Comparison of ENCODE assay signal across 8 cellular contexts in genomic region chr9:109098221-109098959, GRCh38.
DNase-seq lines count a peak whose midpoint lies in the region; ATAC-seq lines count a peak whose summit lies in the region.

No MANE protein-coding gene starts in this region.

- H3K9me3 Mint-ChIP-seq in activated naive CD4-positive, alpha-beta T cell treated with anti-CD3 and anti-CD28 coated beads, Interleukin-2, amount 10 ng/mL, durations not matched to agents 7 days and 5 days, result peaks cover 9% of the 10 kb centered on the region

- ATAC-seq in HG02623 (IDR thresholded peaks at IDR 0.05; ENCODE audit: unreplicated experiment) (no peak), GM18511 (IDR thresholded peaks at IDR 0.05; ENCODE audit: unreplicated experiment) (no peak)

- H3K4me1 Mint-ChIP-seq in activated naive CD4-positive, alpha-beta T cell treated with anti-CD3 and anti-CD28 coated beads, Interleukin-2, amount 10 ng/mL, durations not matched to agents 7 days and 5 days, result peaks cover 91% of the 10 kb centered on the region

- no peaks in the 10 kb centered on the region for H3K27me3 Mint-ChIP-seq in activated naive CD4-positive, alpha-beta T cell treated with anti-CD3 and anti-CD28 coated beads, Interleukin-2, amount 10 ng/mL, durations not matched to agents 7 days and 5 days

- CTCF ChIA-PET in activated naive CD4-positive, alpha-beta T cell treated with anti-CD3 and anti-CD28 coated beads, Interleukin-2, amount 10 ng/mL, durations not matched to agents 7 days and 5 days (lab: Charles Lee), result no interaction called here

- no peak for DNase-seq in activated naive CD4-positive, alpha-beta T cell treated with anti-CD3 and anti-CD28 coated beads, Interleukin-2, amount 10 ng/mL, durations not matched to agents 7 days and 5 days
- no peak for DNase-seq in activated naive CD4-positive, alpha-beta T cell treated with Interleukin-2 at 50 U/mL for 16 hours
- DNase-seq in NCI-H2227 treated with DMSO at 0.1 percent for 48 hours (lab: John Stamatoyannopoulos, UW), result peak; percentile 34
- DNase-seq in dedifferentiated amniotic fluid mesenchymal stem cell (ENCODE audit: extremely low spot score), result peak; percentile 82
- DNase-seq in midbrain (lab: John Stamatoyannopoulos, UW), result peak; percentile 43
- no peak for DNase-seq in HuH-7 (ENCODE audit: low spot score)

- peaks cover 57% of the 10 kb centered on the region for H3K36me3 Mint-ChIP-seq in activated naive CD4-positive, alpha-beta T cell treated with anti-CD3 and anti-CD28 coated beads, Interleukin-2, amount 10 ng/mL, durations not matched to agents 7 days and 5 days

- H3K27ac Mint-ChIP-seq in activated naive CD4-positive, alpha-beta T cell treated with anti-CD3 and anti-CD28 coated beads, Interleukin-2, amount 10 ng/mL, durations not matched to agents 7 days and 5 days, result peak overlapping the region; percentile 74

- no peak overlapping the region for H3K4me3 Mint-ChIP-seq in activated naive CD4-positive, alpha-beta T cell treated with anti-CD3 and anti-CD28 coated beads, Interleukin-2, amount 10 ng/mL, durations not matched to agents 7 days and 5 days

Comparison
In these comparisons a context has a peak if more than half of its experiments do, and no peak if none do; other contexts are left out.
1. DNase-seq: peak in NCI-H2227 treated with DMSO at 0.1 percent for 48 hours (single experiment), dedifferentiated amniotic fluid mesenchymal stem cell (single experiment) and midbrain (single experiment); none in activated naive CD4-positive, alpha-beta T cell treated with anti-CD3 and anti-CD28 coated beads, Interleukin-2, amount 10 ng/mL, durations not matched to agents 7 days and 5 days (single experiment), activated naive CD4-positive, alpha-beta T cell treated with Interleukin-2 at 50 U/mL for 16 hours (single experiment) and HuH-7 (single experiment).